In genomic region chr11:116736763-116737162, GRCh38 we compare ENCODE assay signal across 13 cellular contexts. TPM values are rescaled to one million over a fixed set of nuclear protein-coding genes. Genes with fewer than 3 reads are reported as not detected.
A peak's percentile ranks its signal among the peaks of the same experiment; 100 is the strongest.
DNase-seq lines count a peak whose midpoint lies in the region; ATAC-seq and TF ChIP-seq lines count a peak whose summit lies in the region.
"Had no signal": no experiment of that assay in that cellular context is flagged by ENCODE, and none has a peak within 500 bp of the region (broad histone marks: within the 10 kb centered on the region; RNA-seq: fewer than 3 reads in every experiment).

No MANE protein-coding gene starts in this region.

- H3K36me3 ChIP-seq in esophagus muscularis mucosa (no peaks in the 10 kb centered on the region), left ventricle myocardium inferior (no peaks in the 10 kb centered on the region)
- H3K36me3 ChIP-seq: esophagus squamous epithelium, upper lobe of right lung had no signal

- no peak for TF ChIP-seq EP300 in esophagus muscularis mucosa (IDR thresholded peaks at IDR 0.05)

- H3K27me3 ChIP-seq in foreskin keratinocyte (peaks cover 8% of the 10 kb centered on the region), esophagus muscularis mucosa (peaks cover 0 to 5% (median 0%) of the 10 kb centered on the region in 4 donors), left ventricle myocardium inferior (ENCODE audit: low read depth) (peaks cover under 1% of the 10 kb centered on the region)

- H3K4me1 ChIP-seq in foreskin keratinocyte (no peaks in the 10 kb centered on the region), esophagus muscularis mucosa (peaks cover 0 to 4% (median 0%) of the 10 kb centered on the region in 4 donors), left ventricle myocardium inferior (peaks cover 4% of the 10 kb centered on the region)
- H3K4me1 ChIP-seq: esophagus squamous epithelium, upper lobe of right lung had no signal

- no peak for DNase-seq in GM10266 (ENCODE audit: extremely low spot score)
- DNase-seq in HT-29 (ENCODE audit: low spot score): peak; percentile 43
- peak; percentile 35 for DNase-seq in SK-MEL-5 (ENCODE audit: low read depth, low spot score)
- DNase-seq in foreskin keratinocyte: peak in 1 of 2 donors; percentile 15
- no peak for DNase-seq in islet precursor cell
- DNase-seq in esophagus muscularis mucosa (ENCODE audit: extremely low spot score): no peak
- DNase-seq in activated CD4-positive, CD25-positive, alpha-beta regulatory T cell (lab: John Stamatoyannopoulos, UW): no peak
- no peak for DNase-seq in left ventricle myocardium inferior
- DNase-seq: esophagus squamous epithelium; NCI-H1694; posterior cingulate gyrus; stimulated activated CD8-positive, alpha-beta memory T cell treated with anti-CD3 and anti-CD28 coated beads, Interleukin-4, amount 100 ng/mL, for 48 hours; upper lobe of right lung had no signal

- in situ Hi-C loops in SK-MEL-5 (cut with HindIII; ENCODE audit: low pct_unique_long_range_greater_than_20kb, low sequenced_read_pairs): no loop called here

- no peak overlapping the region for H3K4me3 ChIP-seq in esophagus muscularis mucosa
- no peak overlapping the region for H3K4me3 ChIP-seq in left ventricle myocardium inferior
- H3K4me3 ChIP-seq: esophagus squamous epithelium, upper lobe of right lung had no signal

- H3K27ac ChIP-seq in foreskin keratinocyte (no peak overlapping the region), esophagus muscularis mucosa (replicated peaks in 1 of 4) (no peak overlapping the region), left ventricle myocardium inferior (replicated peaks) (no peak overlapping the region)
- H3K27ac ChIP-seq: esophagus squamous epithelium, upper lobe of right lung had no signal

- 99% methylated on average over 3 of the region's 3 CpGs for WGBS in esophagus muscularis mucosa

- H3K9me3 ChIP-seq in esophagus muscularis mucosa (no peaks in the 10 kb centered on the region), left ventricle myocardium inferior (replicated peaks) (no peaks in the 10 kb centered on the region)
- H3K9me3 ChIP-seq: esophagus squamous epithelium, upper lobe of right lung had no signal

- TF ChIP-seq POLR2A in esophagus muscularis mucosa (IDR thresholded peaks at IDR 0.05; ENCODE audit: low read depth): no peak

- TF ChIP-seq CTCF in GM10266 (IDR thresholded peaks at IDR 0.05; ENCODE audit: control insufficient read depth, insufficient read depth, low read depth, missing control alignments) (peak; percentile 22), foreskin keratinocyte (conservative IDR thresholded peaks at IDR 0.05) (peak; percentile 31), esophagus muscularis mucosa (IDR thresholded peaks at IDR 0.05) (no peak), left ventricle myocardium inferior (IDR thresholded peaks at IDR 0.05; ENCODE audit: borderline replicate concordance) (no peak)

- intact Hi-C loops in esophagus muscularis mucosa (cut with DNase I) (no loop called here), left ventricle myocardium inferior (cut with micrococcal nuclease) (no loop called here)

- ATAC-seq in foreskin keratinocyte: no peak
- ATAC-seq: upper lobe of right lung had no signal

RNA-seq across cellular contexts. Expression of gene BUD13, which starts 36.0 kb away (rescaled TPM):
- 21.7 and 22.1 TPM in 2 replicates for total RNA-seq in HT-29 (2014; rRNA removed; shearing (Covaris generic))
- 11.7 and 14.3 TPM in 2 replicates for total RNA-seq in SK-MEL-5 (2014; rRNA removed; shearing (Covaris generic))
- 13.6 and 14.0 TPM in 2 replicates for polyA plus RNA-seq in SK-MEL-5 (2015; cell fraction: cytosol; rRNA removed)
- 9.9 and 19.5 TPM in 2 replicates for polyA plus RNA-seq in SK-MEL-5 (2015; cell fraction: nucleus; rRNA removed)
- total RNA-seq in foreskin keratinocyte (21.7 and 22.7 TPM in 2 replicates), esophagus muscularis mucosa (10 to 100 TPM; 10.8 to 17.1 (median 12.5) TPM), left ventricle myocardium inferior (7.1 TPM)
- 17.9 and 22.5 TPM in 2 replicates for polyA plus RNA-seq in foreskin keratinocyte

RNA-seq across cellular contexts. Expression of gene ZPR1, which starts 51.1 kb away (rescaled TPM):
- 56.3 and 60.7 TPM in 2 replicates for total RNA-seq in HT-29 (2014; rRNA removed; shearing (Covaris generic))
- total RNA-seq in SK-MEL-5 (2014; rRNA removed; shearing (Covaris generic)): 70.7 and 71.9 TPM in 2 replicates
- polyA plus RNA-seq in SK-MEL-5 (2015; cell fraction: cytosol; rRNA removed): 48.6 and 67.8 TPM in 2 replicates
- polyA plus RNA-seq in SK-MEL-5 (2015; cell fraction: nucleus; rRNA removed): 29.7 and 59.2 TPM in 2 replicates
- total RNA-seq in foreskin keratinocyte (59.8 and 63.0 TPM in 2 replicates), esophagus muscularis mucosa (10 to 100 TPM; 18.3 to 46.4 (median 34.7) TPM), left ventricle myocardium inferior (26.4 TPM)
- 49.1 and 55.8 TPM in 2 replicates for polyA plus RNA-seq in foreskin keratinocyte

RNA-seq across cellular contexts. Expression of gene APOA5, which starts 54.9 kb away (rescaled TPM):
- total RNA-seq in HT-29 (2014; rRNA removed; shearing (Covaris generic)): not detected in 2 replicates
- total RNA-seq in SK-MEL-5 (2014; rRNA removed; shearing (Covaris generic)): not detected in 2 replicates
- not detected in 2 replicates for polyA plus RNA-seq in SK-MEL-5 (2015; cell fraction: cytosol; rRNA removed)
- not detected in 2 replicates for polyA plus RNA-seq in SK-MEL-5 (2015; cell fraction: nucleus; rRNA removed)
- not detected in 2 replicates for total RNA-seq in foreskin keratinocyte
- not detected in 2 replicates for polyA plus RNA-seq in foreskin keratinocyte
- not detected for total RNA-seq in esophagus muscularis mucosa
- not detected for total RNA-seq in left ventricle myocardium inferior
- total RNA-seq: esophagus squamous epithelium, upper lobe of right lung had no signal

Comparison
In these comparisons a context has a peak if more than half of its experiments do, and no peak if none do; other contexts are left out.
1. DNase-seq: peak in HT-29 (single experiment) and SK-MEL-5 (single experiment); none in GM10266 (single experiment), islet precursor cell (single experiment), esophagus muscularis mucosa (single experiment), activated CD4-positive, CD25-positive, alpha-beta regulatory T cell (0 of 4) and left ventricle myocardium inferior (single experiment).
2. CTCF ChIP-seq: peak in GM10266 (single experiment) and foreskin keratinocyte (single experiment); none in esophagus muscularis mucosa (0 of 3) and left ventricle myocardium inferior (single experiment).